8 cellular contexts compared by ENCODE assay signal in the genomic region with DNA sequence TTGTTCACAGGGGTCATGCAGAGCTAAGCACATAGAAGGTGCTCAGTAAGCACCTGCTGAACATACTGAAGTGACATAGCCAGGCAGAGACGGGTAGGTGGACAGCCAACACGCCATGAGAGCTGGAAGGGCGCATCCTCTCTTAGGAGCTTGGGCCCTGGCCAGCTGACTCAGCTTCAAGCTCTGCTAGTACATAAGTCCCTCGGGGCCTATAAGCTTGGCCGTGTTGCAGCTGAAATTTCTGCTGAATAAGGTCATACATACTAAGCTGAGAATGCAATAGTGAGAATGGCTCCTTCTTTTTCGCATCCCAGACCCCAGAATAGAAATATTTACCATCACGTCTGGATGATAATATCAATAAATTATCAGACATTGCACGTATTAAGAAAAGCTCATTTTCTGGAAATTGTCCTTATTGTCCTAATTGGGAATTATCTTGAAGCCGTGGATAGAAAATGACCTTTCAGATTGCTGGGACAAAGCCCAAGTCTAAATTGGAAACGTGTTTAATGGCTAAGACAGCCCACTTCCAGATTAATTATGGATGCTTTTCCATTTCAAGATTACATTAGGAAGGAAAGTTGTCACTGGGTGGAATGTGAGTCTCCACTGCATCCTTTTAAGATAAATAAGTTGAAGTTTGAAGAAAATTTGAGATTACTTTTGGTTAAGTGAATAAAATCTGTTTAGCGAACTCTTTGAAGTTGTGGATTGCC.
A peak's percentile ranks its signal among the peaks of the same experiment; 100 is the strongest.
DNase-seq lines count a peak whose midpoint lies in the region; ATAC-seq and TF ChIP-seq lines count a peak whose summit lies in the region.

No MANE protein-coding gene starts in this region.

- H3K27me3 ChIP-seq in brain microvascular endothelial cell (replicated peaks): no peaks in the 10 kb centered on the region

- peaks cover 50 to 57% (median 57%) of the 10 kb centered on the region in 3 donors for H3K4me1 Mint-ChIP-seq in IgD-negative memory B cell

- no peak for ATAC-seq in HG03432 (IDR thresholded peaks at IDR 0.05; ENCODE audit: unreplicated experiment)

- TF ChIP-seq CTCF in brain microvascular endothelial cell (IDR thresholded peaks at IDR 0.05; ENCODE audit: low read depth, low read length, missing control alignments) (no peak), lower leg skin (IDR thresholded peaks at IDR 0.05) (no peak)

- H3K9me3 Mint-ChIP-seq in IgD-negative memory B cell: peaks cover 4 to 14% (median 5%) of the 10 kb centered on the region in 3 donors

- H3K27ac Mint-ChIP-seq in IgD-negative memory B cell: peak overlapping the region; percentile 72 to 98 (median 87)

- H3K27me3 Mint-ChIP-seq in IgD-negative memory B cell: no peaks in the 10 kb centered on the region

- no peak for TF ChIP-seq POLR2A in lower leg skin (IDR thresholded peaks at IDR 0.05)

- H3K36me3 Mint-ChIP-seq in IgD-negative memory B cell: peaks cover 3% of the 10 kb centered on the region

- in situ Hi-C loops in ACHN (cut with HindIII; ENCODE audit: low pct_ligation_motif_present, low pct_unique_long_range_greater_than_20kb, low sequenced_read_pairs) (no loop called here), brain microvascular endothelial cell (cut with HindIII; ENCODE audit: low pct_ligation_motif_present, low sequenced_read_pairs) (no loop called here)

- intact Hi-C loops in lower leg skin (cut with DNase I; ENCODE audit: low total_unique reads): no loop called here

- no peaks in the 10 kb centered on the region for H3K36me3 ChIP-seq in brain microvascular endothelial cell (replicated peaks)

- peak; percentile 23 for DNase-seq in ACHN
- peak; percentile 76 for DNase-seq in brain microvascular endothelial cell
- peak; percentile 78 to 88 for DNase-seq in lower leg skin (ENCODE audit: low spot score in 2 of 2)
- DNase-seq in activated CD4-positive, alpha-beta T cell treated with anti-CD3 and anti-CD28 coated beads, Interleukin-2, amount 50 U/mL, for 48 hours: no peak
- DNase-seq in islet precursor cell: no peak
- no peak for DNase-seq in activated gamma-delta T cell treated with Interleukin-2 at 50 U/mL for 16 hours

- H3K4me3 ChIP-seq in brain microvascular endothelial cell (ENCODE audit: low read depth, low read length) (no peak overlapping the region), lower leg skin (ENCODE audit: low read depth, poor library complexity, severe bottlenecking) (no peak overlapping the region)

- H3K27ac ChIP-seq in brain microvascular endothelial cell: no peak overlapping the region

- H3K4me3 Mint-ChIP-seq in IgD-negative memory B cell: peak overlapping the region; percentile 66 to 93 (median 84)

- WGBS in lower leg skin, 2 donors: 12 to 30% methylated on average over 11 of the region's 11 CpGs

Comparison
In these comparisons a context has a peak if more than half of its experiments do, and no peak if none do; other contexts are left out.
1. DNase-seq: peak in ACHN (single experiment), brain microvascular endothelial cell (single experiment) and lower leg skin (2 of 2); none in activated CD4-positive, alpha-beta T cell treated with anti-CD3 and anti-CD28 coated beads, Interleukin-2, amount 50 U/mL, for 48 hours (0 of 2), islet precursor cell (single experiment) and activated gamma-delta T cell treated with Interleukin-2 at 50 U/mL for 16 hours (single experiment).